ENCODE assay signal across 1 cellular context in the genomic region with DNA sequence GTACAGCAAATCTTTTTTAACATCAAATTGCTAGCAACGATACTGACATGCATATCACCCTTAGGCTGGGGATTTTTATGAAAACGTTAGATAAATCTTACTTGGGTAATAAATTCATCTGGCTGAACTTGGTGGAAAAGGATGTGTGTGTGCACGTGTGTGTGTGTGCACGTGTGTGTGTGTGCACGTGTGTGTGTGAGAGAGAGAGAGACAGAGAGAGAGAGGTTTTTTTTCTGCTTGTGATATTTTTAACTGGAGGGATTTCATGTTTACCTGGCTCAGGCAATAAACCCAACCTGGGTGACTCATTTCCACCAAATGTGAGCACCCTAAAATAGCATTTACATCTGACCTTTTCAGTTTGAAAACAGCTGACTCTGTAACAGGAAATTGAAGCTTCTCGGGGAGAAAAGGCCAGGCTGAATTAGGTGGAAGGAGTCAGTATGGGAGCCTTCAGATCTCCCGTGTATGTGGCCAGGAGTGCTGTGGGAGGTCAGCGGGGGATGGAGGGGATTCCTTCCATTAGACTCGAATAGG.
TF ChIP-seq lines count a peak whose summit lies in the region.

No MANE protein-coding gene starts in this region.

TF ChIP-seq in GM23338, 12 proteins besides CTCF, POLR2A, EP300 and RAD21:
- TF ChIP-seq, protein P1, sequence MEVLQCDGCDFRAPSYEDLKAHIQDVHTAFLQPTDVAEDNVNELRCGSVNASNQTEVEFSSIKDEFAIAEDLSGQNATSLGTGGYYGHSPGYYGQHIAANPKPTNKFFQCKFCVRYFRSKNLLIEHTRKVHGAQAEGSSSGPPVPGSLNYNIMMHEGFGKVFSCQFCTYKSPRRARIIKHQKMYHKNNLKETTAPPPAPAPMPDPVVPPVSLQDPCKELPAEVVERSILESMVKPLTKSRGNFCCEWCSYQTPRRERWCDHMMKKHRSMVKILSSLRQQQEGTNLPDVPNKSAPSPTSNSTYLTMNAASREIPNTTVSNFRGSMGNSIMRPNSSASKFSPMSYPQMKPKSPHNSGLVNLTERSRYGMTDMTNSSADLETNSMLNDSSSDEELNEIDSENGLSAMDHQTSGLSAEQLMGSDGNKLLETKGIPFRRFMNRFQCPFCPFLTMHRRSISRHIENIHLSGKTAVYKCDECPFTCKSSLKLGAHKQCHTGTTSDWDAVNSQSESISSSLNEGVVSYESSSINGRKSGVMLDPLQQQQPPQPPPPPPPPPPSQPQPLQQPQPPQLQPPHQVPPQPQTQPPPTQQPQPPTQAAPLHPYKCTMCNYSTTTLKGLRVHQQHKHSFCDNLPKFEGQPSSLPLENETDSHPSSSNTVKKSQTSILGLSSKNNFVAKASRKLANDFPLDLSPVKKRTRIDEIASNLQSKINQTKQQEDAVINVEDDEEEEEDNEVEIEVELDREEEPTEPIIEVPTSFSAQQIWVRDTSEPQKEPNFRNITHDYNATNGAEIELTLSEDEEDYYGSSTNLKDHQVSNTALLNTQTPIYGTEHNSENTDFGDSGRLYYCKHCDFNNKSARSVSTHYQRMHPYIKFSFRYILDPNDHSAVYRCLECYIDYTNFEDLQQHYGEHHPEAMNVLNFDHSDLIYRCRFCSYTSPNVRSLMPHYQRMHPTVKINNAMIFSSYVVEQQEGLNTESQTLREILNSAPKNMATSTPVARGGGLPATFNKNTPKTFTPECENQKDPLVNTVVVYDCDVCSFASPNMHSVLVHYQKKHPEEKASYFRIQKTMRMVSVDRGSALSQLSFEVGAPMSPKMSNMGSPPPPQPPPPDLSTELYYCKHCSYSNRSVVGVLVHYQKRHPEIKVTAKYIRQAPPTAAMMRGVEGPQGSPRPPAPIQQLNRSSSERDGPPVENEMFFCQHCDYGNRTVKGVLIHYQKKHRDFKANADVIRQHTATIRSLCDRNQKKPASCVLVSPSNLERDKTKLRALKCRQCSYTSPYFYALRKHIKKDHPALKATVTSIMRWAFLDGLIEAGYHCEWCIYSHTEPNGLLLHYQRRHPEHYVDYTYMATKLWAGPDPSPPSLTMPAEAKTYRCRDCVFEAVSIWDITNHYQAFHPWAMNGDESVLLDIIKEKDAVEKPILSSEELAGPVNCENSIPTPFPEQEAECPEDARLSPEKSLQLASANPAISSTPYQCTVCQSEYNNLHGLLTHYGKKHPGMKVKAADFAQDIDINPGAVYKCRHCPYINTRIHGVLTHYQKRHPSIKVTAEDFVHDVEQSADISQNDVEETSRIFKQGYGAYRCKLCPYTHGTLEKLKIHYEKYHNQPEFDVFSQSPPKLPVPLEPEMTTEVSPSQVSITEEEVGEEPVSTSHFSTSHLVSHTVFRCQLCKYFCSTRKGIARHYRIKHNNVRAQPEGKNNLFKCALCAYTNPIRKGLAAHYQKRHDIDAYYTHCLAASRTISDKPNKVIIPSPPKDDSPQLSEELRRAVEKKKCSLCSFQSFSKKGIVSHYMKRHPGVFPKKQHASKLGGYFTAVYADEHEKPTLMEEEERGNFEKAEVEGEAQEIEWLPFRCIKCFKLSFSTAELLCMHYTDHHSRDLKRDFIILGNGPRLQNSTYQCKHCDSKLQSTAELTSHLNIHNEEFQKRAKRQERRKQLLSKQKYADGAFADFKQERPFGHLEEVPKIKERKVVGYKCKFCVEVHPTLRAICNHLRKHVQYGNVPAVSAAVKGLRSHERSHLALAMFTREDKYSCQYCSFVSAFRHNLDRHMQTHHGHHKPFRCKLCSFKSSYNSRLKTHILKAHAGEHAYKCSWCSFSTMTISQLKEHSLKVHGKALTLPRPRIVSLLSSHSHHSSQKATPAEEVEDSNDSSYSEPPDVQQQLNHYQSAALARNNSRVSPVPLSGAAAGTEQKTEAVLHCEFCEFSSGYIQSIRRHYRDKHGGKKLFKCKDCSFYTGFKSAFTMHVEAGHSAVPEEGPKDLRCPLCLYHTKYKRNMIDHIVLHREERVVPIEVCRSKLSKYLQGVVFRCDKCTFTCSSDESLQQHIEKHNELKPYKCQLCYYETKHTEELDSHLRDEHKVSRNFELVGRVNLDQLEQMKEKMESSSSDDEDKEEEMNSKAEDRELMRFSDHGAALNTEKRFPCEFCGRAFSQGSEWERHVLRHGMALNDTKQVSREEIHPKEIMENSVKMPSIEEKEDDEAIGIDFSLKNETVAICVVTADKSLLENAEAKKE (CRISPR knock-in tag; IDR thresholded peaks at IDR 0.05): no peak
- no peak for TF ChIP-seq POLR2AphosphoS5 (IDR thresholded peaks at IDR 0.05; ENCODE audit: low read depth)
- no peak for TF ChIP-seq CREB1 (CRISPR knock-in tag; IDR thresholded peaks at IDR 0.05; ENCODE audit: low read depth)
- TF ChIP-seq NANOG (IDR thresholded peaks at IDR 0.05; ENCODE audit: borderline replicate concordance): no peak
- TF ChIP-seq EZH2 (IDR thresholded peaks at IDR 0.05; ENCODE audit: low read depth, unreplicated experiment): no peak
- TF ChIP-seq STAT1 (IDR thresholded peaks at IDR 0.05; ENCODE audit: unreplicated experiment): no peak
- TF ChIP-seq, protein P2, sequence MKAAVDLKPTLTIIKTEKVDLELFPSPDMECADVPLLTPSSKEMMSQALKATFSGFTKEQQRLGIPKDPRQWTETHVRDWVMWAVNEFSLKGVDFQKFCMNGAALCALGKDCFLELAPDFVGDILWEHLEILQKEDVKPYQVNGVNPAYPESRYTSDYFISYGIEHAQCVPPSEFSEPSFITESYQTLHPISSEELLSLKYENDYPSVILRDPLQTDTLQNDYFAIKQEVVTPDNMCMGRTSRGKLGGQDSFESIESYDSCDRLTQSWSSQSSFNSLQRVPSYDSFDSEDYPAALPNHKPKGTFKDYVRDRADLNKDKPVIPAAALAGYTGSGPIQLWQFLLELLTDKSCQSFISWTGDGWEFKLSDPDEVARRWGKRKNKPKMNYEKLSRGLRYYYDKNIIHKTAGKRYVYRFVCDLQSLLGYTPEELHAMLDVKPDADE (IDR thresholded peaks at IDR 0.05): no peak
- no peak for TF ChIP-seq ZNF114 (CRISPR knock-in tag; IDR thresholded peaks at IDR 0.05)
- TF ChIP-seq ZNF331 (CRISPR knock-in tag; IDR thresholded peaks at IDR 0.05; ENCODE audit: low read depth): no peak
